Comparison of ENCODE assay signal across 22 cellular contexts in the genomic region with DNA sequence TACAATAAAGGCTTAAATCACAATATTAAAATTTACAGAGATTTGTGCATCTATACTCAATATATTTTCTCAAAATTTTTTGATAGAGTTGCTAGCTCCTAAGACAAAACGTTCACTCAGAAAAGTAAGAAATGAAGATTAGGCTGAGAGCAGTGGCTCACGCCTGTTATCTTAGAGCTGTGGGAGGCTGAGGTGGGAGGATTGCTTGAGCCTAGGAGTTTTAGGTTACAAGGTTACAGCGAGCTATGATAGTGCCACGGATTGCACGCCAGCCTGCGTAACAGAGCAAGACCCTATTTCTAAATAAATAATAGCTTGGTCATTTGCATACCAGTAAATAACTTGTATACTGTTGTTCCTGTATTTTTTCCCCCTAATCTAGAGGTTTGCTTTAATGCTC. TPM values are rescaled to one million over a fixed set of nuclear protein-coding genes. Genes with fewer than 3 reads are reported as not detected.
DNase-seq lines count a peak whose midpoint lies in the region; ATAC-seq and TF ChIP-seq lines count a peak whose summit lies in the region.
"Had no signal": no experiment of that assay in that cellular context is flagged by ENCODE, and none has a peak within 500 bp of the region (broad histone marks: within the 10 kb centered on the region; RNA-seq: fewer than 3 reads in every experiment).

No MANE protein-coding gene starts in this region.

- H3K36me3 ChIP-seq in HAP-1 (replicated peaks) (peaks cover 6% of the 10 kb centered on the region), GM23248 (ENCODE audit: low read depth) (peaks cover 15% of the 10 kb centered on the region)

- no peak overlapping the region for H3K27ac ChIP-seq in GM23248
- H3K27ac ChIP-seq: A549; BLaER1 treated with 17β-estradiol and CSF1 and Interleukin-3, amounts not matched to agents 10 nM and 100 nM had no signal

- H3K9me3 ChIP-seq in HAP-1, result no peaks in the 10 kb centered on the region
- no peaks in the 10 kb centered on the region for H3K9me3 ChIP-seq in GM23248 (ENCODE audit: low read depth)
- H3K9me3 ChIP-seq: A549; BE2C; BLaER1 treated with 17β-estradiol and CSF1 and Interleukin-3, amounts not matched to agents 10 nM and 100 nM had no signal

- DNase-seq in NCI-H226 (peak; percentile 63), amniotic epithelial cell (ENCODE audit: low read depth) (peak; percentile 51), left kidney (ENCODE audit: low read depth, low spot score) (peak; percentile 29), HAP-1 (ENCODE audit: low spot score in 2 of 2) (no peak), GM23248 (no peak), foreskin fibroblast (no peak)
- DNase-seq: 8988T; ACHN; AML-193; BE2C; CD4-positive, alpha-beta T cell; CD8-positive, alpha-beta memory T cell; DMS 273 treated with DMSO at 0.1 percent for 48 hours; DMS79; EL; GDM1; H9 had no signal

- no peak overlapping the region for H3K4me2 ChIP-seq in GM23248 (ENCODE audit: unreplicated experiment)
- H3K4me2 ChIP-seq: A549; BLaER1 treated with 17β-estradiol and CSF1 and Interleukin-3, amounts not matched to agents 10 nM and 100 nM; GM23338 had no signal

- no peaks in the 10 kb centered on the region for H3K27me3 ChIP-seq in HAP-1 (ENCODE audit: low read depth)
- H3K27me3 ChIP-seq in GM23248 (replicated peaks; ENCODE audit: insufficient read depth), result no peaks in the 10 kb centered on the region
- H3K27me3 ChIP-seq: BE2C; BLaER1 treated with 17β-estradiol and CSF1 and Interleukin-3, amounts not matched to agents 10 nM and 100 nM had no signal

- ATAC-seq in GM18858 (IDR thresholded peaks at IDR 0.05; ENCODE audit: unreplicated experiment), result no peak
- ATAC-seq: A549, GM12878, GM23338 had no signal

- peaks cover 11% of the 10 kb centered on the region for H3F3A ChIP-seq in GM23248 (ENCODE audit: insufficient read depth)

- WGBS in GM23248 (ENCODE audit: low coverage in 1 of 2, low lambda C conversion rate in 2 of 2, missing lambda C conversion rate in 2 of 2), 2 experiments, result 97 to 98% methylated on average over 6 of the region's 6 CpGs

- no peaks in the 10 kb centered on the region for H4K20me1 ChIP-seq in GM23248 (ENCODE audit: insufficient read depth)

- no peaks in the 10 kb centered on the region for H3K4me1 ChIP-seq in HAP-1
- peaks cover 11% of the 10 kb centered on the region for H3K4me1 ChIP-seq in GM23248 (ENCODE audit: insufficient read depth)
- H3K4me1 ChIP-seq: A549, BE2C had no signal

- H3K79me2 ChIP-seq in GM23248 (ENCODE audit: insufficient read depth), result no peaks in the 10 kb centered on the region

- no peaks in the 10 kb centered on the region for H3K9me2 ChIP-seq in GM23248 (ENCODE audit: insufficient read depth)

- H3K9ac ChIP-seq in GM23248, result no peak overlapping the region
- H3K9ac ChIP-seq: BLaER1 treated with 17β-estradiol and CSF1 and Interleukin-3, amounts not matched to agents 10 nM and 100 nM had no signal

- H2AFZ ChIP-seq in GM23248, result no peak overlapping the region
- H2AFZ ChIP-seq: GM23338 had no signal

- TF ChIP-seq CTCF in foreskin fibroblast (IDR thresholded peaks at IDR 0.05; ENCODE audit: low read depth, low read length), result no peak

- in situ Hi-C loops in HAP-1 (cut with MboI; ENCODE audit: low sequenced_read_pairs), result no loop called here
- in situ Hi-C loops in GM23248 (cut with MboI), result no loop called here

- no peak overlapping the region for H3K4me3 ChIP-seq in HAP-1
- no peak overlapping the region for H3K4me3 ChIP-seq in GM23248
- H3K4me3 ChIP-seq in foreskin fibroblast (ENCODE audit: low read depth in 1 of 2, low read length in 2 of 2), result no peak overlapping the region
- H3K4me3 ChIP-seq: A549; BLaER1 treated with 17β-estradiol and CSF1 and Interleukin-3, amounts not matched to agents 10 nM and 100 nM; GM12878; GM23338 had no signal

RNA-seq across cellular contexts. Expression of a gene that starts 35.0 kb away (rescaled TPM):
- total RNA-seq in GM23248 (2014; rRNA removed; shearing (Covaris generic)), result 92.2 and 103 TPM in 2 replicates
- polyA plus RNA-seq in GM23248 (2016; fragmentation: Nextera tagmentation; extraction: Ambion mirVana), result 183 and 185 TPM in 2 replicates

Comparison
In these comparisons a context has a peak if more than half of its experiments do, and no peak if none do; other contexts are left out.
1. DNase-seq: peak in NCI-H226 (single experiment), amniotic epithelial cell (single experiment) and left kidney (single experiment); none in HAP-1 (0 of 2), GM23248 (single experiment) and foreskin fibroblast (0 of 2).